ENCODE assay signal across 20 cellular contexts in the genomic region with DNA sequence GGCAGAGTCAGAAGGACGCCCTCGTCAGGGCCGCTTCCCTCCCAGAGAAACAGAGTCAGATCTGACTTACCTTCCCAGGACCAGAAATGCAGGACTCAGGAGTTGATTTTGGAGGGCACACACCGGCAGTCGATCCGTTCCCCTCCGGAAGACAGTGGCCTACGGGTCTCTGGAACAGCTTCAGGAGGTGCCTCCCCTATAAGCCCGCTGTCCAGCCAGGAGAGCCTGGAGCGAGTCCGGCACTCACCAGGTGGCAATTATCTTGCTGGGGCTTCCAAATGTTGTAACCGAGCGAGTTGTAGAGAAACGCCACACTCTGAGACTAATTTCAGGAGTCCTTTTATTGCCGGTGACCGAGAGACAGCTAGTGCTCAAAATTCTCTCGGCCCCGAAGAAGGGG.
"Had no signal": no experiment of that assay in that cellular context is flagged by ENCODE, and none has a peak within 500 bp of the region (broad histone marks: within the 10 kb centered on the region; RNA-seq: fewer than 3 reads in every experiment).

No MANE protein-coding gene starts in this region.

- H3K4me3 Mint-ChIP-seq: activated naive CD8-positive, alpha-beta T cell; effector memory CD8-positive, alpha-beta T cell; memory B cell; neural crest cell; stimulated activated effector memory CD8-positive, alpha-beta T cell treated with anti-CD3 and anti-CD28 coated beads, Interleukin-12 subunit alpha, Interleukin-12 subunit beta, amount 100 ng/mL, for 72 hours had no signal

- H3K36me3 Mint-ChIP-seq: activated naive CD8-positive, alpha-beta T cell; memory B cell; naive B cell; stimulated activated effector memory CD8-positive, alpha-beta T cell treated with anti-CD3 and anti-CD28 coated beads, Interleukin-12 subunit alpha, Interleukin-12 subunit beta, amount 100 ng/mL, for 72 hours had no signal

- H3K9me3 ChIP-seq: mucosa of descending colon, sigmoid colon, stomach, upper lobe of left lung had no signal

- H3K27me3 ChIP-seq: foreskin keratinocyte, sigmoid colon, stomach, upper lobe of left lung had no signal

- H3K4me3 ChIP-seq: mucosa of descending colon, sigmoid colon, stomach had no signal

- H3K27me3 Mint-ChIP-seq: activated naive CD8-positive, alpha-beta T cell had no signal

- H3K4me1 Mint-ChIP-seq: memory B cell; naive B cell; neural crest cell; stimulated activated effector memory CD8-positive, alpha-beta T cell treated with anti-CD3 and anti-CD28 coated beads, Interleukin-12 subunit alpha, Interleukin-12 subunit beta, amount 100 ng/mL, for 72 hours had no signal

- H3K27ac ChIP-seq: foreskin keratinocyte, sigmoid colon, stomach, upper lobe of left lung, VCaP had no signal

- DNase-seq: activated CD4-positive, alpha-beta T cell treated with anti-CD3 and anti-CD28 coated beads for 1 hour; activated CD4-positive, alpha-beta T cell treated with anti-CD3 and anti-CD28 coated beads, Interleukin-2, amount 50 U/mL, for 48 hours; activated gamma-delta T cell treated with Interleukin-2 at 50 U/mL for 16 hours; effector memory CD8-positive, alpha-beta T cell; foreskin keratinocyte; glutamatergic neuron; hypothalamus; kidney; mucosa of descending colon; naive B cell; sigmoid colon; stimulated activated CD4-positive, alpha-beta T cell treated with anti-CD3 and anti-CD28 coated beads, Interleukin-4, amount 100 ng/mL, for 24 hours; stomach; T-helper 2 cell; upper lobe of left lung had no signal

- H3K9me3 Mint-ChIP-seq: effector memory CD8-positive, alpha-beta T cell; memory B cell; stimulated activated effector memory CD8-positive, alpha-beta T cell treated with anti-CD3 and anti-CD28 coated beads, Interleukin-12 subunit alpha, Interleukin-12 subunit beta, amount 100 ng/mL, for 72 hours had no signal

- H3K27ac Mint-ChIP-seq: activated naive CD8-positive, alpha-beta T cell; effector memory CD8-positive, alpha-beta T cell; memory B cell; stimulated activated effector memory CD8-positive, alpha-beta T cell treated with anti-CD3 and anti-CD28 coated beads, Interleukin-12 subunit alpha, Interleukin-12 subunit beta, amount 100 ng/mL, for 72 hours had no signal

- ATAC-seq: effector memory CD8-positive, alpha-beta T cell; foreskin keratinocyte; mucosa of descending colon; stimulated activated effector memory CD8-positive, alpha-beta T cell treated with anti-CD3 and anti-CD28 coated beads, Interleukin-12 subunit alpha, Interleukin-12 subunit beta, amount 100 ng/mL, for 72 hours had no signal

- FAIRE-seq: kidney had no signal

- H3K36me3 ChIP-seq: sigmoid colon, stomach, upper lobe of left lung had no signal

- H3K4me1 ChIP-seq: foreskin keratinocyte, stomach, upper lobe of left lung had no signal
